ENCODE assay signal across 8 cellular contexts in the genomic region with DNA sequence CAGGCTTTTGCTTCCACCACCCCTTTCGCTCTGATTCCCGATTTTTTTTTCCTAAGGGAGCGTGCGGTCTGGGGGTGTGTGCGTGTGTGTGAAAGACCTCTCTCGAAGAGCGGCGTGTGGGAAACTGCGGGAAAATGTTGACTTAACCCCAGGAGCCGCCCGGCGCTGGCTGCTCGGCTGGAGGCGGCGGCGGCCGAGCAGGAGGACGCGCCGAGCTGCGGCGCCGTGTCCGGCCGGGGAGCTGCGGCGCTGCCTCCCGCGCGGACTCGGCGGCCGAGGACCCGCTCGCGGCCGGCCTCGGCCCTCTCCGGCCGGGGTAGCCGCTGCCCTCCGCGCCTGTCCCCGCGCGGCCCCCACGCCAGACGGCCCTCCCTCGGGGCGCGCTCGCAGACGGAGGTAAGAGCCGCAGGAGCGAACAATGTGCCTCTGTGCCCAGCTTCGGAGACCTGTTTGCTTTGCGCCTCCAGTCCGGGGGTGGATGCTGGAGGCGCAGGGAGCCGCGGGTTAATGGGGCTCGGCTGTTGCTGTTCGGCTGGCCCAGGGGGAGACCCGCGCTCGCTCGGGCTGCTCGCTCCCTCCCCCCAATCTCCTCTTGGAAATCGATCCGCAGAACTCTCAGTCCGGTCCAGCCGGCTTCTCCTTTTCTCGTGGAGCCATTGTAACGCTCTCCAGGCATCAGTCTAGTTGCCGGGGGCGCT. TPM values are rescaled to one million over a fixed set of nuclear protein-coding genes. Genes with fewer than 3 reads are reported as not detected.
A peak's percentile ranks its signal among the peaks of the same experiment; 100 is the strongest.
DNase-seq lines count a peak whose midpoint lies in the region; ATAC-seq and TF ChIP-seq lines count a peak whose summit lies in the region.

No MANE protein-coding gene starts in this region.

- H3K9me3 ChIP-seq in HUES64 (ENCODE audit: insufficient read depth, low read depth, low read length) (no peaks in the 10 kb centered on the region), body of pancreas (no peaks in the 10 kb centered on the region)

- no peak for TF ChIP-seq POLR2A in body of pancreas (IDR thresholded peaks at IDR 0.05)

- H3K27ac Mint-ChIP-seq in stimulated activated naive B cell treated with anti-CD40 and anti-IgM and Interleukin-4, amounts not matched to agents 10 μg/mL and 1 μg/mL and 100 μg/mL, for 72 hours = peak overlapping the region; percentile 14

- peak; percentile 50 for DNase-seq in Caki2 (ENCODE audit: low read depth)
- peak; percentile 22 to 54 (median 36) for DNase-seq in body of pancreas
- DNase-seq in iPS-NIHi11 (ENCODE audit: low spot score) = peak; percentile 31
- DNase-seq in stimulated activated naive B cell treated with anti-CD40 and anti-IgM and Interleukin-4, amounts not matched to agents 10 μg/mL and 1 μg/mL and 100 μg/mL, for 72 hours = no peak
- no peak for DNase-seq in SIG-M5 treated with dmso at 0.1 percent for 504 hours (lab: John Stamatoyannopoulos, UW; ENCODE audit: unreplicated experiment)
- DNase-seq in COLO829 (ENCODE audit: low spot score) = no peak

- H3K36me3 ChIP-seq in HUES64 (ENCODE audit: insufficient read depth, low read length) (no peaks in the 10 kb centered on the region; the same call in 1 of the 2 replicates), body of pancreas (replicated peaks in 1 of 2; ENCODE audit: insufficient read depth in 1 of 2, low read depth in 2 of 2) (no peaks in the 10 kb centered on the region)

- H3K9ac ChIP-seq in HUES64 (ENCODE audit: low read depth, low read length) = peak overlapping the region; percentile 81

- peak overlapping the region; percentile 91 for H3K27ac ChIP-seq in HUES64 (ENCODE audit: low read depth, low read length)
- peak overlapping the region; percentile 84 to 98 (median 90) for H3K27ac ChIP-seq in body of pancreas

- H3K9me3 Mint-ChIP-seq in stimulated activated naive B cell treated with anti-CD40 and anti-IgM and Interleukin-4, amounts not matched to agents 10 μg/mL and 1 μg/mL and 100 μg/mL, for 72 hours = no peaks in the 10 kb centered on the region

- no peaks in the 10 kb centered on the region for H3K27me3 ChIP-seq in HUES64 (ENCODE audit: insufficient read depth, low read length)
- H3K27me3 ChIP-seq in body of pancreas = no peaks in the 10 kb centered on the region

- peaks cover 43 to 58% of the 10 kb centered on the region in 2 donors for H3K27me3 Mint-ChIP-seq in stimulated activated naive B cell treated with anti-CD40 and anti-IgM and Interleukin-4, amounts not matched to agents 10 μg/mL and 1 μg/mL and 100 μg/mL, for 72 hours

- intact Hi-C loops in body of pancreas (cut with DNase I) = no loop called here

- H3K36me3 Mint-ChIP-seq in stimulated activated naive B cell treated with anti-CD40 and anti-IgM and Interleukin-4, amounts not matched to agents 10 μg/mL and 1 μg/mL and 100 μg/mL, for 72 hours = no peaks in the 10 kb centered on the region

- under 1% methylated on average over 76 of the region's 76 CpGs for WGBS in HUES64
- 0% methylated on average over 8 to 67 of the region's 76 CpGs for WGBS in body of pancreas, 2 donors

- peak overlapping the region; percentile 21 to 35 for H3K4me3 Mint-ChIP-seq in stimulated activated naive B cell treated with anti-CD40 and anti-IgM and Interleukin-4, amounts not matched to agents 10 μg/mL and 1 μg/mL and 100 μg/mL, for 72 hours

- peaks cover 9 to 28% of the 10 kb centered on the region in 2 donors for H3K4me1 Mint-ChIP-seq in stimulated activated naive B cell treated with anti-CD40 and anti-IgM and Interleukin-4, amounts not matched to agents 10 μg/mL and 1 μg/mL and 100 μg/mL, for 72 hours

- peak; percentile 38 for ATAC-seq in body of pancreas
- ATAC-seq in stimulated activated naive B cell treated with anti-CD40 and anti-IgM and Interleukin-4, amounts not matched to agents 10 μg/mL and 1 μg/mL and 100 μg/mL, for 72 hours (replicated peaks) = no peak
- ATAC-seq in GM18858 (IDR thresholded peaks at IDR 0.05; ENCODE audit: unreplicated experiment) = no peak

- peak in 2 of 7 experiments; percentile 17 to 27 for TF ChIP-seq CTCF in body of pancreas (IDR thresholded peaks at IDR 0.05)

- H3K4me3 ChIP-seq in HUES64 (ENCODE audit: low read length) (peak overlapping the region; percentile 99), body of pancreas (peak overlapping the region; percentile 91 to 96)

- in situ Hi-C loops in Caki2 (cut with HindIII; ENCODE audit: low pct_unique_long_range_greater_than_20kb, low sequenced_read_pairs) = no loop called here

- peaks cover 55% of the 10 kb centered on the region for H3K4me1 ChIP-seq in HUES64 (ENCODE audit: insufficient read depth, low read length)
- H3K4me1 ChIP-seq in body of pancreas = peaks cover 30% of the 10 kb centered on the region

RNA-seq across cellular contexts. Expression of gene ADGRL2, which starts 1.2 kb away (rescaled TPM):
- 22.8 and 62.2 TPM in 2 replicates for total RNA-seq in Caki2 (2014; rRNA removed; shearing (Covaris generic); ENCODE audit: low replicate concordance)
- polyA plus RNA-seq in HUES64 (2013, experiment 1 of 2) = 118 TPM
- polyA plus RNA-seq in HUES64 (2013, experiment 2 of 2) = 126 TPM
- total RNA-seq in body of pancreas = 10 to 100 TPM; 11.5 to 25.7 TPM

Comparison
In these comparisons a context has a peak if more than half of its experiments do, and no peak if none do; other contexts are left out.
1. DNase-seq: peak in Caki2 (single experiment), body of pancreas (4 of 4) and iPS-NIHi11 (single experiment); none in stimulated activated naive B cell treated with anti-CD40 and anti-IgM and Interleukin-4, amounts not matched to agents 10 μg/mL and 1 μg/mL and 100 μg/mL, for 72 hours (single experiment), SIG-M5 treated with dmso at 0.1 percent for 504 hours (single experiment) and COLO829 (single experiment).